Comparison of ENCODE assay signal across 10 cellular contexts in the genomic region with DNA sequence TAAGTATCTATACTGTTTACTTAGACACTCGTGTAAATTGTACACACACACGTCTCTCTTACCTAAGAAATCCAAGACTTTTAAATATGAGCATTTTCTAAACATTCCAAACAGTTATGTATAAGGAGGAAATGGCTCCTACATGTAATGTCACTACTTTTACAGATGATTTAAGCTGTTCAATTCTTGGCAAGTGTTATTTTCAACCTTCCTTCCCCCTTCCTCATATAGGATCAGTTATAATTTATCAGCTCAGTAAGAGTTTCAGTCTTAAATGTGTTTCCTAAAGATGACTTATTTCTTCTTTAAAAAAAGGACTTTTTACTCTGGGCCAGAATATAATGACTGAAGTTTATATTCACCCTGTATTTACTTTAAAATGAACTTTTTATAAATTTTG.
"Had no signal": no experiment of that assay in that cellular context is flagged by ENCODE, and none has a peak within 500 bp of the region (broad histone marks: within the 10 kb centered on the region; RNA-seq: fewer than 3 reads in every experiment).

No MANE protein-coding gene starts in this region.

- DNase-seq: activated CD4-positive, alpha-beta memory T cell treated with anti-CD3 and anti-CD28 coated beads, Interleukin-2, amount 10 ng/mL, durations not matched to agents 7 days and 5 days; activated CD4-positive, alpha-beta T cell treated with anti-CD3 and anti-CD28 coated beads for 1 hour; activated gamma-delta T cell treated with Interleukin-2 at 50 U/mL for 16 hours; activated T-cell treated with anti-CD3 and anti-CD28 coated beads, Interleukin-2, amount 50 U/mL, for 48 hours; kidney; natural killer cell; thyroid gland; uterus had no signal

- H3K27ac Mint-ChIP-seq: activated CD4-positive, alpha-beta memory T cell treated with anti-CD3 and anti-CD28 coated beads, Interleukin-2, amount 10 ng/mL, durations not matched to agents 7 days and 5 days; natural killer cell had no signal

- H3K4me3 ChIP-seq: cardiac muscle cell, ovary, thyroid gland, uterus had no signal

- H3K27me3 ChIP-seq: cardiac muscle cell, ovary, thyroid gland, uterus had no signal

- ATAC-seq: natural killer cell had no signal

- H3K27me3 Mint-ChIP-seq: activated CD4-positive, alpha-beta memory T cell treated with anti-CD3 and anti-CD28 coated beads, Interleukin-2, amount 10 ng/mL, durations not matched to agents 7 days and 5 days had no signal

- H3K36me3 ChIP-seq: cardiac muscle cell, ovary, thyroid gland, uterus had no signal

- H3K4me3 Mint-ChIP-seq: activated CD4-positive, alpha-beta memory T cell treated with anti-CD3 and anti-CD28 coated beads, Interleukin-2, amount 10 ng/mL, durations not matched to agents 7 days and 5 days; natural killer cell had no signal

- H3K27ac ChIP-seq: cardiac muscle cell, ovary, thyroid gland had no signal

- H3K9me3 ChIP-seq: ovary, thyroid gland, uterus had no signal

- H3K9me3 Mint-ChIP-seq: activated CD4-positive, alpha-beta memory T cell treated with anti-CD3 and anti-CD28 coated beads, Interleukin-2, amount 10 ng/mL, durations not matched to agents 7 days and 5 days; natural killer cell had no signal

- H3K4me1 ChIP-seq: thyroid gland, uterus had no signal

- H3K36me3 Mint-ChIP-seq: natural killer cell had no signal

- H3K4me1 Mint-ChIP-seq: activated CD4-positive, alpha-beta memory T cell treated with anti-CD3 and anti-CD28 coated beads, Interleukin-2, amount 10 ng/mL, durations not matched to agents 7 days and 5 days; natural killer cell had no signal
